In the genomic region with DNA sequence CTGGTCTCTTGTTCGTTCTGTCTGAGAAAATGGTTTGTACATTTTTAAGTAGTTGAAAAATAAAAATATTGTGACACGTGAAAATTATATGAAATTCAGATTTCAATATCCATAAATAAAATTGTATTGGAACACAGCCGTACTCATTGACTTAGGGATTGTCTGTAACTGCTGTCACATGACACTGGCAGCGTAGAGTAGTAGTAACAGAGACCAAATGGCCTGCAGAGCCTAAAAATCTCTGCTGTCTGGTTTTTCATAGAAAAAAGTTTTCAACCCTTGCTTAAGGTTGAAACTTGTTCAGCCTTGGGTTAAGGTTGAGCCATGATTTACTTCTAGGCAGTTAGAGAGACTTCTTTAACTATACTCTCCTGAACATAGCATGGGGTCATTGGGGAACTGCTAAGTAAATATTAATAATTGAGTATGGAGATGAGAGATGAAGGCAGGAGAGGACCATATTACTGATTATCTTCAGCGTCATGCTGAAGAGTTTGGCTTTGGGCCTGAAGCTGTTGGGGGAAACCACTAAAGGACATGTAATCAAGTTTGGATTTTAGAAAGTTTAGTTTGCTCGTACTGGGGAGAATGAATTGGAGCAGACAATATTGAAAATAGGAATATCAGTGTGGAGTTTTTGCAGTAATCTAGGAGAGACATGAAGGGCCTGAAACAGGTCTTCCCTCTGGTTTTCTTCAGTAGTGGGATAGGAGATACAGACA, we compare ENCODE assay signal across 17 cellular contexts. TPM values are rescaled to one million over a fixed set of nuclear protein-coding genes. Genes with fewer than 3 reads are reported as not detected.
DNase-seq lines count a peak whose midpoint lies in the region; ATAC-seq and TF ChIP-seq lines count a peak whose summit lies in the region.
"Had no signal": no experiment of that assay in that cellular context is flagged by ENCODE, and none has a peak within 500 bp of the region (broad histone marks: within the 10 kb centered on the region; RNA-seq: fewer than 3 reads in every experiment).

No MANE protein-coding gene starts in this region.

- H3K4me3 Mint-ChIP-seq in stimulated activated naive CD8-positive, alpha-beta T cell treated with anti-CD3 and anti-CD28 coated beads, Interleukin-15, Interleukin-2, amounts not matched to agents 100 ng/mL and 50 ng/mL, for 24 hours: no peak overlapping the region
- no peak overlapping the region for H3K4me3 Mint-ChIP-seq in stimulated activated naive CD8-positive, alpha-beta T cell treated with anti-CD3 and anti-CD28 coated beads, Interleukin-15, amount 100 ng/mL, for 72 hours
- H3K4me3 Mint-ChIP-seq: activated CD8-positive, alpha-beta memory T cell treated with anti-CD3 and anti-CD28 coated beads, Interleukin-2, amount 10 ng/mL, durations not matched to agents 7 days and 5 days had no signal

- no peak overlapping the region for H3K9ac ChIP-seq in mesendoderm (ENCODE audit: low read length)
- H3K9ac ChIP-seq: parathyroid adenoma had no signal

- H3K4me3 ChIP-seq in coronary artery (peak overlapping the region; percentile 28), mesendoderm (ENCODE audit: low read length) (no peak overlapping the region)
- H3K4me3 ChIP-seq: spleen had no signal

- H2BK120ac ChIP-seq in mesendoderm (ENCODE audit: low read depth, low read length): no peak overlapping the region

- no peak for DNase-seq in stimulated activated naive CD8-positive, alpha-beta T cell treated with anti-CD3 and anti-CD28 coated beads, Interleukin-15, amount 100 ng/mL, for 72 hours
- no peak for DNase-seq in coronary artery (ENCODE audit: low spot score)
- DNase-seq in mesendoderm: no peak
- no peak for DNase-seq in effector CD4-positive, alpha-beta T cell
- DNase-seq in activated CD8-positive, alpha-beta memory T cell treated with anti-CD3 and anti-CD28 coated beads, Interleukin-2, amount 50 U/mL, for 48 hours: no peak
- no peak for DNase-seq in germinal center (ENCODE audit: low spot score)
- no peak for DNase-seq in mesenteric fat pad (ENCODE audit: low spot score)
- DNase-seq: activated CD8-positive, alpha-beta memory T cell treated with anti-CD3 and anti-CD28 coated beads, Interleukin-2, amount 10 ng/mL, durations not matched to agents 7 days and 5 days; activated gamma-delta T cell treated with Interleukin-2 at 50 U/mL for 16 hours; hippocampal formation; NCI-H2081 treated with DMSO at 0.1 percent for 48 hours; NCI-H526 treated with DMSO at 0.1 percent for 48 hours; spleen; T-cell had no signal

- TF ChIP-seq CTCF in coronary artery (IDR thresholded peaks at IDR 0.05): no peak

- WGBS in mesendoderm (ENCODE audit: extremely low coverage, insufficient coverage, low lambda C conversion rate): 100% methylated on average over 1 of the region's 6 CpGs

- no peak overlapping the region for H4K5ac ChIP-seq in mesendoderm (ENCODE audit: low read length)

- no peak overlapping the region for H2BK5ac ChIP-seq in mesendoderm (ENCODE audit: low read length)

- no peak overlapping the region for H3K23ac ChIP-seq in mesendoderm (ENCODE audit: low read length)

- H3K4ac ChIP-seq in mesendoderm (ENCODE audit: low read depth, low read length): no peak overlapping the region

- H3K18ac ChIP-seq in mesendoderm (ENCODE audit: low read length): peak overlapping the region; percentile 51

- H3K4me1 ChIP-seq in mesendoderm (ENCODE audit: control insufficient read depth, low read depth, low read length): peaks cover 6% of the 10 kb centered on the region

- no peak overlapping the region for H3K56ac ChIP-seq in mesendoderm (ENCODE audit: low read length)

- H3K27ac ChIP-seq in coronary artery (peak overlapping the region; percentile 25 to 60), mesendoderm (ENCODE audit: low read depth, low read length) (no peak overlapping the region)
- H3K27ac ChIP-seq: parathyroid adenoma had no signal

- H3K79me1 ChIP-seq in mesendoderm (ENCODE audit: low read length): peaks cover 5% of the 10 kb centered on the region

- peaks cover 29% of the 10 kb centered on the region for H3K36me3 Mint-ChIP-seq in stimulated activated naive CD8-positive, alpha-beta T cell treated with anti-CD3 and anti-CD28 coated beads, Interleukin-15, Interleukin-2, amounts not matched to agents 100 ng/mL and 50 ng/mL, for 24 hours (ENCODE audit: low read depth)

- H3K4me1 Mint-ChIP-seq in stimulated activated naive CD8-positive, alpha-beta T cell treated with anti-CD3 and anti-CD28 coated beads, Interleukin-15, Interleukin-2, amounts not matched to agents 100 ng/mL and 50 ng/mL, for 24 hours (ENCODE audit: low read depth): peaks cover 78% of the 10 kb centered on the region
- peaks cover 65% of the 10 kb centered on the region for H3K4me1 Mint-ChIP-seq in stimulated activated naive CD8-positive, alpha-beta T cell treated with anti-CD3 and anti-CD28 coated beads, Interleukin-15, amount 100 ng/mL, for 72 hours

- no peak overlapping the region for H4K8ac ChIP-seq in mesendoderm (ENCODE audit: low read depth, low read length)

- peak overlapping the region; percentile 92 for H2BK15ac ChIP-seq in mesendoderm (replicated peaks; ENCODE audit: low read depth)

- H3K4me2 ChIP-seq in mesendoderm (ENCODE audit: low read length): no peak overlapping the region

- peak overlapping the region; percentile 3 for H3K27ac Mint-ChIP-seq in stimulated activated naive CD8-positive, alpha-beta T cell treated with anti-CD3 and anti-CD28 coated beads, Interleukin-15, Interleukin-2, amounts not matched to agents 100 ng/mL and 50 ng/mL, for 24 hours
- no peak overlapping the region for H3K27ac Mint-ChIP-seq in stimulated activated naive CD8-positive, alpha-beta T cell treated with anti-CD3 and anti-CD28 coated beads, Interleukin-15, amount 100 ng/mL, for 72 hours
- H3K27ac Mint-ChIP-seq: activated CD8-positive, alpha-beta memory T cell treated with anti-CD3 and anti-CD28 coated beads, Interleukin-2, amount 10 ng/mL, durations not matched to agents 7 days and 5 days had no signal

- no peaks in the 10 kb centered on the region for H3K9me3 Mint-ChIP-seq in stimulated activated naive CD8-positive, alpha-beta T cell treated with anti-CD3 and anti-CD28 coated beads, Interleukin-15, Interleukin-2, amounts not matched to agents 100 ng/mL and 50 ng/mL, for 24 hours
- no peaks in the 10 kb centered on the region for H3K9me3 Mint-ChIP-seq in stimulated activated naive CD8-positive, alpha-beta T cell treated with anti-CD3 and anti-CD28 coated beads, Interleukin-15, amount 100 ng/mL, for 72 hours
- H3K9me3 Mint-ChIP-seq: T-cell had no signal

- peaks cover 44% of the 10 kb centered on the region for H3K79me2 ChIP-seq in mesendoderm (ENCODE audit: control insufficient read depth, insufficient read depth, low read length)

- no peaks in the 10 kb centered on the region for H3K27me3 Mint-ChIP-seq in stimulated activated naive CD8-positive, alpha-beta T cell treated with anti-CD3 and anti-CD28 coated beads, Interleukin-15, Interleukin-2, amounts not matched to agents 100 ng/mL and 50 ng/mL, for 24 hours
- H3K27me3 Mint-ChIP-seq in stimulated activated naive CD8-positive, alpha-beta T cell treated with anti-CD3 and anti-CD28 coated beads, Interleukin-15, amount 100 ng/mL, for 72 hours: no peaks in the 10 kb centered on the region
- H3K27me3 Mint-ChIP-seq: activated CD8-positive, alpha-beta memory T cell treated with anti-CD3 and anti-CD28 coated beads, Interleukin-2, amount 10 ng/mL, durations not matched to agents 7 days and 5 days; T-cell had no signal

- H3K27me3 ChIP-seq in mesendoderm (ENCODE audit: insufficient read depth, low read length, poor library complexity): no peaks in the 10 kb centered on the region
- H3K27me3 ChIP-seq: spleen had no signal

- no peak for ATAC-seq in stimulated activated naive CD8-positive, alpha-beta T cell treated with anti-CD3 and anti-CD28 coated beads, Interleukin-15, amount 100 ng/mL, for 72 hours
- ATAC-seq: activated CD4-positive, CD25-positive, alpha-beta regulatory T cell treated with anti-CD3 and anti-CD28 coated beads, Interleukin-2, amount 50 U/mL, for 24 hours; activated CD8-positive, alpha-beta memory T cell treated with anti-CD3 and anti-CD28 coated beads, Interleukin-2, amount 10 ng/mL, durations not matched to agents 7 days and 5 days; T-cell had no signal

- H2AK5ac ChIP-seq in mesendoderm (ENCODE audit: low read length): no peak overlapping the region

- H3K36me3 ChIP-seq in mesendoderm (ENCODE audit: control insufficient read depth, insufficient read depth, low read length): no peaks in the 10 kb centered on the region

RNA-seq across cellular contexts. Expression of a gene that starts 16.2 kb away (rescaled TPM):
- polyA plus RNA-seq in mesendoderm (2013, experiment 1 of 2): 55.7 TPM
- 54.9 TPM for polyA plus RNA-seq in mesendoderm (2013, experiment 2 of 2)
- 46.2 TPM for total RNA-seq in mesenteric fat pad
